Comparison of ENCODE assay signal across 21 cellular contexts in the genomic region with DNA sequence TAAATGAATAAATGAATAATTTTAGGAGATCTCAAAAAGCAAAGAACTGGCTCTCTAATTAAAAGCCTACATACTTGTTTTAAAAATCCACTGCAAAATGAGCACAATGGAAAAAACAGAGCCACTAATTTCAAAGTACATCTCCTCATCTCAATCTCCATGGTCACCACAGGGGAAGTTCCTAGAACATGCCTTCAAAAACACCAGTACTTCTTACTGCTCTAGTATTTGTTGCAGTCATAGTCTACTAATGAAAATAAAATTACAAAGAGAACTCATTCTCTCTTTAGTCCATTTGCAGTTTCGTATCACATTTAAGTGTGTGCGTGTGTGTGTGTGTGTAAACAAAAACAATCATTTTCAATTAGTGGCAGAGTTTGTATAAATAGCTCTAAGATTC. TPM values are rescaled to one million over a fixed set of nuclear protein-coding genes. Genes with fewer than 3 reads are reported as not detected.
A peak's percentile ranks its signal among the peaks of the same experiment; 100 is the strongest.
DNase-seq lines count a peak whose midpoint lies in the region; ATAC-seq and TF ChIP-seq lines count a peak whose summit lies in the region.
"Had no signal": no experiment of that assay in that cellular context is flagged by ENCODE, and none has a peak within 500 bp of the region (broad histone marks: within the 10 kb centered on the region; RNA-seq: fewer than 3 reads in every experiment).

No MANE protein-coding gene starts in this region.

- CTCF ChIA-PET in RWPE1 (lab: Yijun Ruan, JAX) = interaction anchor here (0.6 kb wide), 1 partner anchor 337 kb away, joined by 4 read pairs; no protein-coding TSS in a partner anchor

- H3K27ac ChIP-seq in heart right ventricle (peak overlapping the region in 7 of 10 donors; percentile 11 to 56 (median 49)), HL-60 (replicated peaks) (peak overlapping the region; percentile 45), ascending aorta (peak overlapping the region; percentile 31 to 34), subcutaneous abdominal adipose tissue (ENCODE audit: low read depth, low read length) (peak overlapping the region; percentile 28), RWPE1 (no peak overlapping the region)
- H3K27ac ChIP-seq: C4-2B, Peyer's patch, SK-N-MC had no signal

- 77 to 79% methylated on average over 2 of the region's 2 CpGs for WGBS in heart right ventricle, 2 donors

- H3K27me3 ChIP-seq in heart right ventricle (no peaks in the 10 kb centered on the region), HL-60 (ENCODE audit: insufficient read depth, poor library complexity, severe bottlenecking) (no peaks in the 10 kb centered on the region), ascending aorta (no peaks in the 10 kb centered on the region), subcutaneous abdominal adipose tissue (ENCODE audit: control insufficient read depth in 5 of 5, insufficient read depth in 4 of 5, low read length in 5 of 5) (no peaks in the 10 kb centered on the region)
- H3K27me3 ChIP-seq: MG63, Peyer's patch had no signal

- no peak for TF ChIP-seq CTCF in heart right ventricle (IDR thresholded peaks at IDR 0.05)
- TF ChIP-seq CTCF in HL-60 (IDR thresholded peaks at IDR 0.05; ENCODE audit: insufficient read depth, low read length) = no peak
- no peak for TF ChIP-seq CTCF in ascending aorta (IDR thresholded peaks at IDR 0.05)
- TF ChIP-seq CTCF in RWPE1 (conservative IDR thresholded peaks at IDR 0.05; ENCODE audit: low read depth) = no peak

- H3K9me3 ChIP-seq in heart right ventricle = no peaks in the 10 kb centered on the region
- H3K9me3 ChIP-seq in ascending aorta = no peaks in the 10 kb centered on the region
- H3K9me3 ChIP-seq in subcutaneous abdominal adipose tissue (ENCODE audit: control insufficient read depth in 5 of 5, low read length in 5 of 5) = no peaks in the 10 kb centered on the region
- H3K9me3 ChIP-seq: MG63, Peyer's patch had no signal

- POLR2A ChIA-PET in RWPE1 (lab: Yijun Ruan, JAX; ENCODE audit: low non-redundant PET) = no interaction called here

- H3K4me3 ChIP-seq in heart right ventricle (no peak overlapping the region), HL-60 (replicated peaks; ENCODE audit: insufficient read depth, low read length) (no peak overlapping the region), ascending aorta (no peak overlapping the region), subcutaneous abdominal adipose tissue (ENCODE audit: low read depth in 1 of 5, low read length in 5 of 5) (no peak overlapping the region)
- H3K4me3 ChIP-seq: coronary artery, MG63, Peyer's patch, SK-N-MC had no signal

- H3K36me3 ChIP-seq in heart right ventricle = peaks cover 0 to 20% (median 0%) of the 10 kb centered on the region in 9 donors
- no peaks in the 10 kb centered on the region for H3K36me3 ChIP-seq in ascending aorta
- peaks cover 0 to 10% (median 0%) of the 10 kb centered on the region in 5 donors for H3K36me3 ChIP-seq in subcutaneous abdominal adipose tissue (ENCODE audit: control insufficient read depth in 5 of 5, insufficient read depth in 5 of 5, low read length in 5 of 5)

- ATAC-seq in heart right ventricle = peak in 2 of 8 donors; percentile 29 to 46
- no peak for ATAC-seq in Right ventricle myocardium inferior
- ATAC-seq in HG02981 (IDR thresholded peaks at IDR 0.05; ENCODE audit: unreplicated experiment) = no peak
- ATAC-seq: activated CD4-positive, alpha-beta T cell treated with anti-CD3 and anti-CD28 coated beads for 36 hours; naive thymus-derived CD4-positive, alpha-beta T cell had no signal

- no peak overlapping the region for H3K9ac ChIP-seq in subcutaneous abdominal adipose tissue (ENCODE audit: low read length in 5 of 5)

- H3K4me1 ChIP-seq in heart right ventricle (peaks cover 5 to 91% (median 51%) of the 10 kb centered on the region in 9 donors), ascending aorta (peaks cover 0 to 39% of the 10 kb centered on the region in 2 donors), subcutaneous abdominal adipose tissue (ENCODE audit: control insufficient read depth in 5 of 5, insufficient read depth in 5 of 5, low read length in 5 of 5) (peaks cover 0 to 32% (median 0%) of the 10 kb centered on the region in 5 donors)
- H3K4me1 ChIP-seq: Peyer's patch had no signal

- intact Hi-C loops in heart right ventricle (cut with DNase I) (loop anchor here in 2 of 10 donors (5.0 kb wide), 1 partner anchor 54 kb away; a partner anchor contains a TSS), Right ventricle myocardium inferior (cut with DNase I) (no loop called here), ascending aorta (cut with DNase I) (no loop called here)

- DNase-seq in heart right ventricle = no peak
- DNase-seq in Right ventricle myocardium inferior (ENCODE audit: missing footprints) = no peak
- DNase-seq in HL-60 (ENCODE audit: low read depth in 1 of 2, low spot score in 1 of 2) = no peak
- no peak for DNase-seq in ascending aorta (ENCODE audit: low spot score in 2 of 2)
- DNase-seq in RWPE1 (ENCODE audit: low spot score) = no peak
- DNase-seq in NCI-H1048 (lab: John Stamatoyannopoulos, UW) = no peak
- DNase-seq: activated CD4-positive, alpha-beta T cell treated with anti-CD3 and anti-CD28 coated beads for 36 hours; HCEC 1CT; IMR-90; mammary epithelial cell; MG63; naive thymus-derived CD4-positive, alpha-beta T cell; NCI-H1694; NCI-H226; Peyer's patch; posterior cingulate gyrus had no signal

RNA-seq across cellular contexts. Expression of a gene that starts 54.0 kb away (rescaled TPM):
- 10 to 100 TPM; 29.9 to 43.7 (median 32.7) TPM for total RNA-seq in heart right ventricle
- polyA plus RNA-seq in heart right ventricle = 10 to 100 TPM in 1 of 2 donors, 1 to 10 TPM in 1; 6.7 to 17.9 TPM
- 29.9 TPM for total RNA-seq in Right ventricle myocardium inferior
- total RNA-seq in ascending aorta = 56.6 TPM
